In the genomic region with DNA sequence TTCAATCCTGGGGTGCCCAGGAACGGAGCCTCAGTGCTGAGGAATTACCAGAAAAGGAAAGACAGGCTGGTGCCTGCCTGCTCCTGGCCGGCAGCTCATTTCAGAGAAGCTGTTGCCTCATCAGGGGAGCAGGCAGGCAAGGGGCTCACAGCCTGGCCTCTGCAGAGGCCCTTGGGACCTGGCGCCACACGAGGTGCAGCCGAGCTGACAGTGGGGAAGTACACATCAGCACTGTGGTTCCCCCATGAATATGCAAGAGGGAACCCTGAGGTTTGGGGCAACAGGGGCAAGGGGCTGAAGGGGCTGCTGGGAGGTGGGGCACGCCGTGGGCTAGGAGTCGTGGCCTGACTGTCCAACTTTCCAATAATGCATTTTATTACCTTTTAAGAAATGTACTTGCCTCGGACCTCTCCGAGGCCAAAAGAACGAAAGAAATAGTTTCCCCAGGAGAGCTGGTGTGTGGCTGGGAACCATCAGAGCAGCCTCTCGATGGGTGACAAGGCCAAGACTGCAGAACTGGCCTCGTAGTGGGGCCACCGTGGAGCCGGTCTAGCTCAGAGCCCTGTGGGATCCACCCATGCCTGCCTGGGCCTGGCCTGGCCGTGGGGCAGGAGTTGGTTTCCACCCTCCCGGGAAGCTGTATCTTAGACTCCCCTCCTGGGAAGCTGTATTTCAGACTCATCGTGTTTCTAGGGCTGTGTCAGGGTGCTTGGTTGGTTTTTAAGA, we compare ENCODE assay signal across 1 cellular context.
TF ChIP-seq lines count a peak whose summit lies in the region.

No MANE protein-coding gene starts in this region.

TF ChIP-seq in WTC11, 78 proteins besides CTCF, POLR2A, EP300 and RAD21 (continued from another document):
- no peak for TF ChIP-seq PRDM15 (CRISPR knock-in tag; IDR thresholded peaks at IDR 0.05)
- no peak for TF ChIP-seq SP1 (CRISPR knock-in tag; conservative IDR thresholded peaks at IDR 0.05)
- TF ChIP-seq JUN (CRISPR knock-in tag; IDR thresholded peaks at IDR 0.05), result no peak
- TF ChIP-seq CREM (CRISPR knock-in tag; IDR thresholded peaks at IDR 0.05), result no peak
- TF ChIP-seq, protein P1, sequence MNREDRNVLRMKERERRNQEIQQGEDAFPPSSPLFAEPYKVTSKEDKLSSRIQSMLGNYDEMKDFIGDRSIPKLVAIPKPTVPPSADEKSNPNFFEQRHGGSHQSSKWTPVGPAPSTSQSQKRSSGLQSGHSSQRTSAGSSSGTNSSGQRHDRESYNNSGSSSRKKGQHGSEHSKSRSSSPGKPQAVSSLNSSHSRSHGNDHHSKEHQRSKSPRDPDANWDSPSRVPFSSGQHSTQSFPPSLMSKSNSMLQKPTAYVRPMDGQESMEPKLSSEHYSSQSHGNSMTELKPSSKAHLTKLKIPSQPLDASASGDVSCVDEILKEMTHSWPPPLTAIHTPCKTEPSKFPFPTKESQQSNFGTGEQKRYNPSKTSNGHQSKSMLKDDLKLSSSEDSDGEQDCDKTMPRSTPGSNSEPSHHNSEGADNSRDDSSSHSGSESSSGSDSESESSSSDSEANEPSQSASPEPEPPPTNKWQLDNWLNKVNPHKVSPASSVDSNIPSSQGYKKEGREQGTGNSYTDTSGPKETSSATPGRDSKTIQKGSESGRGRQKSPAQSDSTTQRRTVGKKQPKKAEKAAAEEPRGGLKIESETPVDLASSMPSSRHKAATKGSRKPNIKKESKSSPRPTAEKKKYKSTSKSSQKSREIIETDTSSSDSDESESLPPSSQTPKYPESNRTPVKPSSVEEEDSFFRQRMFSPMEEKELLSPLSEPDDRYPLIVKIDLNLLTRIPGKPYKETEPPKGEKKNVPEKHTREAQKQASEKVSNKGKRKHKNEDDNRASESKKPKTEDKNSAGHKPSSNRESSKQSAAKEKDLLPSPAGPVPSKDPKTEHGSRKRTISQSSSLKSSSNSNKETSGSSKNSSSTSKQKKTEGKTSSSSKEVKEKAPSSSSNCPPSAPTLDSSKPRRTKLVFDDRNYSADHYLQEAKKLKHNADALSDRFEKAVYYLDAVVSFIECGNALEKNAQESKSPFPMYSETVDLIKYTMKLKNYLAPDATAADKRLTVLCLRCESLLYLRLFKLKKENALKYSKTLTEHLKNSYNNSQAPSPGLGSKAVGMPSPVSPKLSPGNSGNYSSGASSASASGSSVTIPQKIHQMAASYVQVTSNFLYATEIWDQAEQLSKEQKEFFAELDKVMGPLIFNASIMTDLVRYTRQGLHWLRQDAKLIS (CRISPR knock-in tag; IDR thresholded peaks at IDR 0.05; ENCODE audit: borderline replicate concordance), result no peak
- no peak for TF ChIP-seq ERG (CRISPR knock-in tag; IDR thresholded peaks at IDR 0.05)
- TF ChIP-seq, protein P2, sequence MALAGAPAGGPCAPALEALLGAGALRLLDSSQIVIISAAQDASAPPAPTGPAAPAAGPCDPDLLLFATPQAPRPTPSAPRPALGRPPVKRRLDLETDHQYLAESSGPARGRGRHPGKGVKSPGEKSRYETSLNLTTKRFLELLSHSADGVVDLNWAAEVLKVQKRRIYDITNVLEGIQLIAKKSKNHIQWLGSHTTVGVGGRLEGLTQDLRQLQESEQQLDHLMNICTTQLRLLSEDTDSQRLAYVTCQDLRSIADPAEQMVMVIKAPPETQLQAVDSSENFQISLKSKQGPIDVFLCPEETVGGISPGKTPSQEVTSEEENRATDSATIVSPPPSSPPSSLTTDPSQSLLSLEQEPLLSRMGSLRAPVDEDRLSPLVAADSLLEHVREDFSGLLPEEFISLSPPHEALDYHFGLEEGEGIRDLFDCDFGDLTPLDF (CRISPR knock-in tag; IDR thresholded peaks at IDR 0.05), result no peak
- no peak for TF ChIP-seq KAT7 (CRISPR knock-in tag; IDR thresholded peaks at IDR 0.05; ENCODE audit: borderline replicate concordance)
- TF ChIP-seq CREB1 (CRISPR knock-in tag; IDR thresholded peaks at IDR 0.05), result no peak
- no peak for TF ChIP-seq ESRRA (CRISPR knock-in tag; IDR thresholded peaks at IDR 0.05; ENCODE audit: borderline replicate concordance)
- TF ChIP-seq, protein P3, sequence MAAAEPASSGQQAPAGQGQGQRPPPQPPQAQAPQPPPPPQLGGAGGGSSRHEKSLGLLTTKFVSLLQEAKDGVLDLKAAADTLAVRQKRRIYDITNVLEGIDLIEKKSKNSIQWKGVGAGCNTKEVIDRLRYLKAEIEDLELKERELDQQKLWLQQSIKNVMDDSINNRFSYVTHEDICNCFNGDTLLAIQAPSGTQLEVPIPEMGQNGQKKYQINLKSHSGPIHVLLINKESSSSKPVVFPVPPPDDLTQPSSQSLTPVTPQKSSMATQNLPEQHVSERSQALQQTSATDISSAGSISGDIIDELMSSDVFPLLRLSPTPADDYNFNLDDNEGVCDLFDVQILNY (CRISPR knock-in tag; IDR thresholded peaks at IDR 0.05), result no peak
- TF ChIP-seq OVOL2 (CRISPR knock-in tag; IDR thresholded peaks at IDR 0.05; ENCODE audit: borderline replicate concordance), result no peak
- TF ChIP-seq USF1 (CRISPR knock-in tag; IDR thresholded peaks at IDR 0.05), result no peak
- TF ChIP-seq ZNF671 (CRISPR knock-in tag; IDR thresholded peaks at IDR 0.05), result no peak
- no peak for TF ChIP-seq ZSCAN18 (CRISPR knock-in tag; IDR thresholded peaks at IDR 0.05)
- TF ChIP-seq, protein P4, sequence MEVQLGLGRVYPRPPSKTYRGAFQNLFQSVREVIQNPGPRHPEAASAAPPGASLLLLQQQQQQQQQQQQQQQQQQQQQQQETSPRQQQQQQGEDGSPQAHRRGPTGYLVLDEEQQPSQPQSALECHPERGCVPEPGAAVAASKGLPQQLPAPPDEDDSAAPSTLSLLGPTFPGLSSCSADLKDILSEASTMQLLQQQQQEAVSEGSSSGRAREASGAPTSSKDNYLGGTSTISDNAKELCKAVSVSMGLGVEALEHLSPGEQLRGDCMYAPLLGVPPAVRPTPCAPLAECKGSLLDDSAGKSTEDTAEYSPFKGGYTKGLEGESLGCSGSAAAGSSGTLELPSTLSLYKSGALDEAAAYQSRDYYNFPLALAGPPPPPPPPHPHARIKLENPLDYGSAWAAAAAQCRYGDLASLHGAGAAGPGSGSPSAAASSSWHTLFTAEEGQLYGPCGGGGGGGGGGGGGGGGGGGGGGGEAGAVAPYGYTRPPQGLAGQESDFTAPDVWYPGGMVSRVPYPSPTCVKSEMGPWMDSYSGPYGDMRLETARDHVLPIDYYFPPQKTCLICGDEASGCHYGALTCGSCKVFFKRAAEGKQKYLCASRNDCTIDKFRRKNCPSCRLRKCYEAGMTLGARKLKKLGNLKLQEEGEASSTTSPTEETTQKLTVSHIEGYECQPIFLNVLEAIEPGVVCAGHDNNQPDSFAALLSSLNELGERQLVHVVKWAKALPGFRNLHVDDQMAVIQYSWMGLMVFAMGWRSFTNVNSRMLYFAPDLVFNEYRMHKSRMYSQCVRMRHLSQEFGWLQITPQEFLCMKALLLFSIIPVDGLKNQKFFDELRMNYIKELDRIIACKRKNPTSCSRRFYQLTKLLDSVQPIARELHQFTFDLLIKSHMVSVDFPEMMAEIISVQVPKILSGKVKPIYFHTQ (CRISPR knock-in tag; IDR thresholded peaks at IDR 0.05), result no peak
- TF ChIP-seq HMGXB4 (CRISPR knock-in tag; IDR thresholded peaks at IDR 0.05), result no peak
